1 cellular context compared by ENCODE assay signal in the genomic region with DNA sequence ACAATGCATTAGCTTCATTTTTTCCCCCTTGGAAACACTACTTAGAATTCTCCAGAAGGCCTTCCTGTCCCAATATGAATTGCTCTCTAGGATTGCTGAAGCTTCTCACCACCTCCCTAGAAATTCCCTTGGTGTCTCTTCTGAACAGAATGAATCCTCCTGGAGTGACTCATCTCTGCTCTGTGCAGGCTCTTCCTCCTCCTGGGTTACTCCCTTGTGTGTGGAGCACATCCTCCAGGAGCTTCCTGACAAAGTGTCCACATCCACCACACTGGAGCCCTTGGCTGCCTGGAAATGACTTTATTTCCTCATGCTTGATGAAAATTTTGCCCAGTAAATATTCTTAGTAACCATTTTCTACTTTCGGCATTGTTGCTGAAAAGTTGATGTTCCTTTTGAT.
TF ChIP-seq lines count a peak whose summit lies in the region.

No MANE protein-coding gene starts in this region.

TF ChIP-seq in K562, 482 proteins besides CTCF, POLR2A, EP300 and RAD21:
- TF ChIP-seq JUN (IDR thresholded peaks at IDR 0.05; ENCODE audit: borderline replicate concordance, low read depth, low read length) (peak; percentile 53; the same call in 1 of the 2 replicates), JUN (CRISPR knock-in tag; IDR thresholded peaks at IDR 0.05; ENCODE audit: borderline replicate concordance) (no peak), MLLT1 (IDR thresholded peaks at IDR 0.05) (no peak), JUND (IDR thresholded peaks at IDR 0.05; ENCODE audit: borderline replicate concordance, low read depth, low read length) (peak; percentile 74; the same call in 1 of the 2 replicates), JUND (tag; IDR thresholded peaks at IDR 0.05; ENCODE audit: borderline replicate concordance, low read depth, low read length) (peak; percentile 37; the same call in 1 of the 3 replicates), ZNF263 (CRISPR knock-in tag; IDR thresholded peaks at IDR 0.05; ENCODE audit: borderline replicate concordance) (peak; percentile 42; the same call in 1 of the 2 replicates), FOSL1 (tag; conservative IDR thresholded peaks at IDR 0.05) (peak; percentile 86)
- TF ChIP-seq, protein P1, sequence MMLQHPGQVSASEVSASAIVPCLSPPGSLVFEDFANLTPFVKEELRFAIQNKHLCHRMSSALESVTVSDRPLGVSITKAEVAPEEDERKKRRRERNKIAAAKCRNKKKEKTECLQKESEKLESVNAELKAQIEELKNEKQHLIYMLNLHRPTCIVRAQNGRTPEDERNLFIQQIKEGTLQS (IDR thresholded peaks at IDR 0.05) = peak; percentile 45; the same call in 1 of the 2 replicates
- TF ChIP-seq, protein P1 (CRISPR knock-in tag; conservative IDR thresholded peaks at IDR 0.05) = no peak
- TF ChIP-seq, protein P2, sequence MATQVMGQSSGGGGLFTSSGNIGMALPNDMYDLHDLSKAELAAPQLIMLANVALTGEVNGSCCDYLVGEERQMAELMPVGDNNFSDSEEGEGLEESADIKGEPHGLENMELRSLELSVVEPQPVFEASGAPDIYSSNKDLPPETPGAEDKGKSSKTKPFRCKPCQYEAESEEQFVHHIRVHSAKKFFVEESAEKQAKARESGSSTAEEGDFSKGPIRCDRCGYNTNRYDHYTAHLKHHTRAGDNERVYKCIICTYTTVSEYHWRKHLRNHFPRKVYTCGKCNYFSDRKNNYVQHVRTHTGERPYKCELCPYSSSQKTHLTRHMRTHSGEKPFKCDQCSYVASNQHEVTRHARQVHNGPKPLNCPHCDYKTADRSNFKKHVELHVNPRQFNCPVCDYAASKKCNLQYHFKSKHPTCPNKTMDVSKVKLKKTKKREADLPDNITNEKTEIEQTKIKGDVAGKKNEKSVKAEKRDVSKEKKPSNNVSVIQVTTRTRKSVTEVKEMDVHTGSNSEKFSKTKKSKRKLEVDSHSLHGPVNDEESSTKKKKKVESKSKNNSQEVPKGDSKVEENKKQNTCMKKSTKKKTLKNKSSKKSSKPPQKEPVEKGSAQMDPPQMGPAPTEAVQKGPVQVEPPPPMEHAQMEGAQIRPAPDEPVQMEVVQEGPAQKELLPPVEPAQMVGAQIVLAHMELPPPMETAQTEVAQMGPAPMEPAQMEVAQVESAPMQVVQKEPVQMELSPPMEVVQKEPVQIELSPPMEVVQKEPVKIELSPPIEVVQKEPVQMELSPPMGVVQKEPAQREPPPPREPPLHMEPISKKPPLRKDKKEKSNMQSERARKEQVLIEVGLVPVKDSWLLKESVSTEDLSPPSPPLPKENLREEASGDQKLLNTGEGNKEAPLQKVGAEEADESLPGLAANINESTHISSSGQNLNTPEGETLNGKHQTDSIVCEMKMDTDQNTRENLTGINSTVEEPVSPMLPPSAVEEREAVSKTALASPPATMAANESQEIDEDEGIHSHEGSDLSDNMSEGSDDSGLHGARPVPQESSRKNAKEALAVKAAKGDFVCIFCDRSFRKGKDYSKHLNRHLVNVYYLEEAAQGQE (CRISPR knock-in tag; IDR thresholded peaks at IDR 0.05; ENCODE audit: low read depth) = no peak
